ENCODE assay signal across 2 cellular contexts in genomic region chr3:142577701-142578308, GRCh38.
TF ChIP-seq lines count a peak whose summit lies in the region.

No MANE protein-coding gene starts in this region.

TF ChIP-seq in SK-N-SH, 30 proteins besides CTCF, POLR2A, EP300 and RAD21 (continued from another document):
- TF ChIP-seq REST (IDR thresholded peaks at IDR 0.05; ENCODE audit: low read depth, low read length), result no peak
- no peak for TF ChIP-seq SIN3A (IDR thresholded peaks at IDR 0.05; ENCODE audit: borderline replicate concordance, low read depth, low read length)
- TF ChIP-seq NRF1 (IDR thresholded peaks at IDR 0.05; ENCODE audit: low read depth, low read length), result no peak
- no peak for TF ChIP-seq MAX (IDR thresholded peaks at IDR 0.05; ENCODE audit: low read depth)

TF ChIP-seq in SK-N-SH treated with all-trans-retinoic acid at 6 μM for 48 hours, 23 proteins besides CTCF, POLR2A, EP300 and RAD21 (continued from another document):
- TF ChIP-seq TSHZ2 (CRISPR knock-in tag; IDR thresholded peaks at IDR 0.05), result no peak
- no peak for TF ChIP-seq ARNTL (CRISPR knock-in tag; IDR thresholded peaks at IDR 0.05; ENCODE audit: borderline replicate concordance, low read depth)
